Comparison of ENCODE assay signal across 37 cellular contexts in genomic region chr2:72685666-72686065, GRCh38.
"Had no signal": no experiment of that assay in that cellular context is flagged by ENCODE, and none has a peak within 500 bp of the region (broad histone marks: within the 10 kb centered on the region; RNA-seq: fewer than 3 reads in every experiment).

No MANE protein-coding gene starts in this region.

- DNase-seq: activated CD4-positive, alpha-beta T cell treated with anti-CD3 and anti-CD28 coated beads for 1 hour; activated CD4-positive, alpha-beta T cell treated with anti-CD3 and anti-CD28 coated beads, Interleukin-2, amount 10 ng/mL, durations not matched to agents 24 days and 14 days; activated CD4-positive, alpha-beta T cell treated with anti-CD3 and anti-CD28 coated beads, Interleukin-2, amount 50 U/mL, for 4 hours; activated CD4-positive, CD25-positive, alpha-beta regulatory T cell; activated CD8-positive, alpha-beta T cell treated with anti-CD3 and anti-CD28 coated beads for 36 hours; activated effector memory CD4-positive, alpha-beta T cell treated with anti-CD3 and anti-CD28 coated beads, Interleukin-2, amount 50 U/mL, for 16 hours; activated naive CD4-positive, alpha-beta T cell; activated naive CD4-positive, alpha-beta T cell treated with anti-CD3 and anti-CD28 coated beads, Interleukin-2, amount 50 U/mL, for 16 hours; activated naive CD8-positive, alpha-beta T cell treated with anti-CD3 and anti-CD28 coated beads for 36 hours; activated T-cell treated with anti-CD3 and anti-CD28 coated beads, Interleukin-2, amount 50 U/mL, for 1 hour; activated T-cell treated with anti-CD3 and anti-CD28 coated beads, Interleukin-2, amount 50 U/mL, for 72 hours; amygdala; Kasumi-1; KG1; MG63; NCI-H1048; NCI-H1105 treated with DMSO at 0.1 percent for 48 hours; NCI-H1436; NCI-H1694; NCI-H1930; NCI-H2081 treated with DMSO at 0.1 percent for 48 hours; NCI-H510A; NCI-H526; NCI-H748 treated with DMSO at 0.1 percent for 48 hours; NK-92 treated with Interleukin-12 subunit alpha and Interleukin-12 subunit beta, amount 100 ng/mL, for 24 hours; PC-9; SIG-M5; SW 1271; T-helper 1 cell; T-helper 2 cell; T-helper 9 cell had no signal

- FAIRE-seq: RCC 7860 had no signal

- H3K27ac ChIP-seq: ascending aorta, PC-9, RWPE1, VCaP had no signal

- H3K27ac Mint-ChIP-seq: activated CD4-positive, alpha-beta T cell treated with anti-CD3 and anti-CD28 coated beads, Interleukin-2, amount 10 ng/mL, durations not matched to agents 24 days and 14 days; activated CD8-positive, alpha-beta T cell treated with anti-CD3 and anti-CD28 coated beads for 36 hours; activated naive CD8-positive, alpha-beta T cell treated with anti-CD3 and anti-CD28 coated beads for 36 hours; activated T-cell treated with anti-CD3 and anti-CD28 coated beads, Interleukin-2, amount 50 U/mL, for 72 hours; activated T-helper 17 cell treated with anti-CD3 and anti-CD28 coated beads, Interleukin-2, amount 50 U/mL, for 72 hours had no signal

- H3K27me3 Mint-ChIP-seq: activated CD4-positive, alpha-beta T cell treated with anti-CD3 and anti-CD28 coated beads, Interleukin-2, amount 10 ng/mL, durations not matched to agents 24 days and 14 days; activated CD8-positive, alpha-beta T cell treated with anti-CD3 and anti-CD28 coated beads for 36 hours; activated naive CD8-positive, alpha-beta T cell treated with anti-CD3 and anti-CD28 coated beads for 36 hours; activated T-helper 17 cell treated with anti-CD3 and anti-CD28 coated beads, Interleukin-2, amount 50 U/mL, for 72 hours had no signal

- H3K27me3 ChIP-seq: ascending aorta, MG63 had no signal

- H3K4me2 ChIP-seq: PC-9 had no signal

- H3K4me3 Mint-ChIP-seq: activated CD4-positive, alpha-beta T cell treated with anti-CD3 and anti-CD28 coated beads, Interleukin-2, amount 10 ng/mL, durations not matched to agents 24 days and 14 days; activated CD8-positive, alpha-beta T cell treated with anti-CD3 and anti-CD28 coated beads for 36 hours; activated naive CD8-positive, alpha-beta T cell treated with anti-CD3 and anti-CD28 coated beads for 36 hours; activated T-cell treated with anti-CD3 and anti-CD28 coated beads, Interleukin-2, amount 50 U/mL, for 72 hours; activated T-helper 17 cell treated with anti-CD3 and anti-CD28 coated beads, Interleukin-2, amount 50 U/mL, for 72 hours had no signal

- H2AFZ ChIP-seq: PC-9 had no signal

- H3K4me3 ChIP-seq: ascending aorta, MG63, PC-9 had no signal

- H3K4me1 ChIP-seq: ascending aorta had no signal

- H3K9me3 ChIP-seq: ascending aorta, MG63 had no signal

- H3K4me1 Mint-ChIP-seq: activated CD4-positive, alpha-beta T cell treated with anti-CD3 and anti-CD28 coated beads, Interleukin-2, amount 10 ng/mL, durations not matched to agents 24 days and 14 days; activated T-helper 17 cell treated with anti-CD3 and anti-CD28 coated beads, Interleukin-2, amount 50 U/mL, for 72 hours had no signal

- H3K9me3 Mint-ChIP-seq: activated CD4-positive, alpha-beta T cell treated with anti-CD3 and anti-CD28 coated beads, Interleukin-2, amount 10 ng/mL, durations not matched to agents 24 days and 14 days; activated CD8-positive, alpha-beta T cell treated with anti-CD3 and anti-CD28 coated beads for 36 hours; activated naive CD8-positive, alpha-beta T cell treated with anti-CD3 and anti-CD28 coated beads for 36 hours; activated T-cell treated with anti-CD3 and anti-CD28 coated beads, Interleukin-2, amount 50 U/mL, for 72 hours; activated T-helper 17 cell treated with anti-CD3 and anti-CD28 coated beads, Interleukin-2, amount 50 U/mL, for 72 hours had no signal

- ATAC-seq: activated CD8-positive, alpha-beta T cell treated with anti-CD3 and anti-CD28 coated beads for 36 hours; activated T-cell treated with anti-CD3 and anti-CD28 coated beads, Interleukin-2, amount 50 U/mL, for 72 hours; activated T-helper 17 cell treated with anti-CD3 and anti-CD28 coated beads, Interleukin-2, amount 50 U/mL, for 72 hours; Right ventricle myocardium inferior had no signal

- H3K36me3 ChIP-seq: ascending aorta, MG63 had no signal
